ENCODE assay signal across 1 cellular context in the genomic region with DNA sequence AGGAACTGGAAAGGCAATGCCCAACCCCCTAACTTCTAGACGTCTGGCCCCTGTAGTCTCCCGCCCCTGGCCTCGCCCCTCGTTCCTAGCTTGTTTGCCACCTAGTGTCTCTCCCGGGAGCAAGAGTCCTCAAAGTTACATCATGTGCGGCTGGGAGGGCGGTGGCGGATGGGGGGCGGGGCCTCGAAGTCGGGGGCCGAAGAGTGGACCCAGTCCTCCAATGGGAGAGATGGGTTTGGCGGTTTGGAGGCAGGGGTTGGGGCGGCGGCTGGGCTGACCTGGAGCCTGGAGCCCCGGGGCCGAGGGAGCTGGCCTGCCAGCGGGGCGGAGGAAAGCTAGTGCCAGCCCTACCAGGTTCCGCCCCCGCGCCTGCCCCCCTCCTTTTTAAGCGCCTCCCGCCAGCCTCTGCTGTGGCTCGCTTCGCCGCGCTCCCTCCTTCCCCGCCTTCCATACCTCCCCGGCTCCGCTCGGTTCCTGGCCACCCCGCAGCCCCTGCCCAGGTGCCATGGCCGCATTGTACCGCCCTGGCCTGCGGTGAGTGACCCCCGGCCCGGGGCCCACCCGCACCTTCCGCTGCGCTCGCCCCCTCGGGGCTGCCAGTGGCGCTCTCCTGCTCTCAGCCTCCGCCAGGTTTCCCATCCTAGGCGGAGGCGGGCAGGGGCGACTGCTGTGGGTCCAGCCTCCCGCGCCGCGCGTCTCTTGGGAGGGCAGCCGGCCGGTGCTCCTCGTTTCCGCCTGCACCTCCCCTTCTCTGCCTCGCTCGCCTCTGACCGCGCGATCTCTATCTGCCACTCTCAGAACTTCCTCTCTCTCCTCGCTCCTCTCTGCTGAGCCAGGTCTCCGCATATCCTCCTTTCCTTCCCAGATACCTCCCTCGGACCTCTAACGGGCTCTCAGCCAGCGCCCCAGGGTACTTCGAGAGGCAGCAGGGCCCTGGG.
TF ChIP-seq lines count a peak whose summit lies in the region.

A gene (plus strand): TSS at position 411 of the 938 bp plus-strand sequence. CDS start 95 bp downstream, at position 506.

TF ChIP-seq in HEK293, 187 proteins besides CTCF, POLR2A, EP300 and RAD21 (continued from another document and continues in another):
- TF ChIP-seq, protein P1, sequence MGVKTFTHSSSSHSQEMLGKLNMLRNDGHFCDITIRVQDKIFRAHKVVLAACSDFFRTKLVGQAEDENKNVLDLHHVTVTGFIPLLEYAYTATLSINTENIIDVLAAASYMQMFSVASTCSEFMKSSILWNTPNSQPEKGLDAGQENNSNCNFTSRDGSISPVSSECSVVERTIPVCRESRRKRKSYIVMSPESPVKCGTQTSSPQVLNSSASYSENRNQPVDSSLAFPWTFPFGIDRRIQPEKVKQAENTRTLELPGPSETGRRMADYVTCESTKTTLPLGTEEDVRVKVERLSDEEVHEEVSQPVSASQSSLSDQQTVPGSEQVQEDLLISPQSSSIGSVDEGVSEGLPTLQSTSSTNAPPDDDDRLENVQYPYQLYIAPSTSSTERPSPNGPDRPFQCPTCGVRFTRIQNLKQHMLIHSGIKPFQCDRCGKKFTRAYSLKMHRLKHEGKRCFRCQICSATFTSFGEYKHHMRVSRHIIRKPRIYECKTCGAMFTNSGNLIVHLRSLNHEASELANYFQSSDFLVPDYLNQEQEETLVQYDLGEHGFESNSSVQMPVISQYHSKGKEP (tag by site-specific recombination; IDR thresholded peaks at IDR 0.05) = no peak
- TF ChIP-seq ZNF324 (tag by site-specific recombination; IDR thresholded peaks at IDR 0.05) = peak; percentile 52; the same call in 1 of the 2 replicates
- no peak for TF ChIP-seq ZNF169 (tag by site-specific recombination; IDR thresholded peaks at IDR 0.05)
- no peak; the same call in 1 of the 2 replicates for TF ChIP-seq ZNF501 (tag by site-specific recombination; IDR thresholded peaks at IDR 0.05)
- TF ChIP-seq ZBTB48 (tag by site-specific recombination; IDR thresholded peaks at IDR 0.05) = peak; percentile 8; the same call in 1 of the 2 replicates
- TF ChIP-seq, protein P2, sequence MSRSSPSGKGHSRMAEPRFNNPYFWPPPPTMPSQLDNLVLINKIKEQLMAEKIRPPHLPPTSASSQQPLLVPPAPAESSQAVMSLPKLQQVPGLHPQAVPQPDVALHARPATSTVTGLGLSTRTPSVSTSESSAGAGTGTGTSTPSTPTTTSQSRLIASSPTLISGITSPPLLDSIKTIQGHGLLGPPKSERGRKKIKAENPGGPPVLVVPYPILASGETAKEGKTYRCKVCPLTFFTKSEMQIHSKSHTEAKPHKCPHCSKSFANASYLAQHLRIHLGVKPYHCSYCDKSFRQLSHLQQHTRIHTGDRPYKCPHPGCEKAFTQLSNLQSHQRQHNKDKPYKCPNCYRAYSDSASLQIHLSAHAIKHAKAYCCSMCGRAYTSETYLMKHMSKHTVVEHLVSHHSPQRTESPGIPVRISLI (tag by site-specific recombination; IDR thresholded peaks at IDR 0.05) = no peak
- no peak for TF ChIP-seq ZNF610 (tag by site-specific recombination; IDR thresholded peaks at IDR 0.05; ENCODE audit: borderline replicate concordance)
- TF ChIP-seq, protein P3, sequence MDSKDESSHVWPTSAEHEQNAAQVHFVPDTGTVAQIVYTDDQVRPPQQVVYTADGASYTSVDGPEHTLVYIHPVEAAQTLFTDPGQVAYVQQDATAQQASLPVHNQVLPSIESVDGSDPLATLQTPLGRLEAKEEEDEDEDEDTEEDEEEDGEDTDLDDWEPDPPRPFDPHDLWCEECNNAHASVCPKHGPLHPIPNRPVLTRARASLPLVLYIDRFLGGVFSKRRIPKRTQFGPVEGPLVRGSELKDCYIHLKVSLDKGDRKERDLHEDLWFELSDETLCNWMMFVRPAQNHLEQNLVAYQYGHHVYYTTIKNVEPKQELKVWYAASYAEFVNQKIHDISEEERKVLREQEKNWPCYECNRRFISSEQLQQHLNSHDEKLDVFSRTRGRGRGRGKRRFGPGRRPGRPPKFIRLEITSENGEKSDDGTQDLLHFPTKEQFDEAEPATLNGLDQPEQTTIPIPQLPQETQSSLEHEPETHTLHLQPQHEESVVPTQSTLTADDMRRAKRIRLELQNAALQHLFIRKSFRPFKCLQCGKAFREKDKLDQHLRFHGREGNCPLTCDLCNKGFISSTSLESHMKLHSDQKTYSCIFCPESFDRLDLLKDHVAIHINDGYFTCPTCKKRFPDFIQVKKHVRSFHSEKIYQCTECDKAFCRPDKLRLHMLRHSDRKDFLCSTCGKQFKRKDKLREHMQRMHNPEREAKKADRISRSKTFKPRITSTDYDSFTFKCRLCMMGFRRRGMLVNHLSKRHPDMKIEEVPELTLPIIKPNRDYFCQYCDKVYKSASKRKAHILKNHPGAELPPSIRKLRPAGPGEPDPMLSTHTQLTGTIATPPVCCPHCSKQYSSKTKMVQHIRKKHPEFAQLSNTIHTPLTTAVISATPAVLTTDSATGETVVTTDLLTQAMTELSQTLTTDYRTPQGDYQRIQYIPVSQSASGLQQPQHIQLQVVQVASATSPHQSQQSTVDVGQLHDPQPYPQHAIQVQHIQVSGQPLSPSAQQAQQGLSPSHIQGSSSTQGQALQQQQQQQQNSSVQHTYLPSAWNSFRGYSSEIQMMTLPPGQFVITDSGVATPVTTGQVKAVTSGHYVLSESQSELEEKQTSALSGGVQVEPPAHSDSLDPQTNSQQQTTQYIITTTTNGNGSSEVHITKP (tag by site-specific recombination; IDR thresholded peaks at IDR 0.05) = peak; percentile 26; the same call in 1 of the 2 replicates
- TF ChIP-seq ZNF830 (tag by site-specific recombination; IDR thresholded peaks at IDR 0.05; ENCODE audit: low read depth) = no peak
- TF ChIP-seq OSR2 (tag by site-specific recombination; IDR thresholded peaks at IDR 0.05) = no peak
- no peak for TF ChIP-seq ZNF555 (tag by site-specific recombination; conservative IDR thresholded peaks at IDR 0.05)
- TF ChIP-seq, protein P4, sequence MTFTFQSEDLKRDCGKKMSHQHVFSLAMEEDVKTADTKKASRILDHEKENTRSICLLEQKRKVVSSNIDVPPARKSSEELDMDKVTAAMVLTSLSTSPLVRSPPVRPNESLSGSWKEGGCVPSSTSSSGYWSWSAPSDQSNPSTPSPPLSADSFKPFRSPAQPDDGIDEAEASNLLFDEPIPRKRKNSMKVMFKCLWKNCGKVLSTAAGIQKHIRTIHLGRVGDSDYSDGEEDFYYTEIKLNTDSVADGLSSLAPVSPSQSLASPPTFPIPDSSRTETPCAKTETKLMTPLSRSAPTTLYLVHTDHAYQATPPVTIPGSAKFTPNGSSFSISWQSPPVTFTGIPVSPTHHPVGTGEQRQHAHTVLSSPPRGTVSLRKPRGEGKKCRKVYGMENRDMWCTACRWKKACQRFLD (tag by site-specific recombination; IDR thresholded peaks at IDR 0.05) = peak; percentile 40; the same call in 1 of the 2 replicates
- peak; percentile 73; the same call in 1 of the 2 replicates for TF ChIP-seq ZSCAN23 (tag by site-specific recombination; IDR thresholded peaks at IDR 0.05)
- no peak for TF ChIP-seq ZNF214 (tag by site-specific recombination; IDR thresholded peaks at IDR 0.05; ENCODE audit: borderline replicate concordance)
- no peak for TF ChIP-seq GLI2 (tag by site-specific recombination; IDR thresholded peaks at IDR 0.05; ENCODE audit: borderline replicate concordance, low read depth)
- no peak for TF ChIP-seq HOXA7 (CRISPR knock-in tag; IDR thresholded peaks at IDR 0.05; ENCODE audit: borderline replicate concordance)
- peak; percentile 79; the same call in 1 of the 2 replicates for TF ChIP-seq ZNF239 (tag by site-specific recombination; IDR thresholded peaks at IDR 0.05)
- TF ChIP-seq, protein P5, sequence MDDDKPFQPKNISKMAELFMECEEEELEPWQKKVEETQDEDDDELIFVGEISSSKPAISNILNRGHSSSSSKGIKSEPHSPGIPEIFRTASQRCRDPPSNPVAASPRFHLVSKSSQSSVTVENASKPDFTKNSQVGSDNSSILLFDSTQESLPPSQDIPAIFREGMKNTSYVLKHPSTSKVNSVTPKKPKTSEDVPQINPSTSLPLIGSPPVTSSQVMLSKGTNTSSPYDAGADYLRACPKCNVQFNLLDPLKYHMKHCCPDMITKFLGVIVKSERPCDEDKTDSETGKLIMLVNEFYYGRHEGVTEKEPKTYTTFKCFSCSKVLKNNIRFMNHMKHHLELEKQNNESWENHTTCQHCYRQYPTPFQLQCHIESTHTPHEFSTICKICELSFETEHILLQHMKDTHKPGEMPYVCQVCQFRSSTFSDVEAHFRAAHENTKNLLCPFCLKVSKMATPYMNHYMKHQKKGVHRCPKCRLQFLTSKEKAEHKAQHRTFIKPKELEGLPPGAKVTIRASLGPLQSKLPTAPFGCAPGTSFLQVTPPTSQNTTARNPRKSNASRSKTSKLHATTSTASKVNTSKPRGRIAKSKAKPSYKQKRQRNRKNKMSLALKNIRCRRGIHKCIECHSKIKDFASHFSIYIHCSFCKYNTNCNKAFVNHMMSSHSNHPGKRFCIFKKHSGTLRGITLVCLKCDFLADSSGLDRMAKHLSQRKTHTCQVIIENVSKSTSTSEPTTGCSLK (tag by site-specific recombination; IDR thresholded peaks at IDR 0.05) = no peak
- TF ChIP-seq ZBTB8A (tag by site-specific recombination; IDR thresholded peaks at IDR 0.05) = peak; percentile 75
- TF ChIP-seq, protein P6, sequence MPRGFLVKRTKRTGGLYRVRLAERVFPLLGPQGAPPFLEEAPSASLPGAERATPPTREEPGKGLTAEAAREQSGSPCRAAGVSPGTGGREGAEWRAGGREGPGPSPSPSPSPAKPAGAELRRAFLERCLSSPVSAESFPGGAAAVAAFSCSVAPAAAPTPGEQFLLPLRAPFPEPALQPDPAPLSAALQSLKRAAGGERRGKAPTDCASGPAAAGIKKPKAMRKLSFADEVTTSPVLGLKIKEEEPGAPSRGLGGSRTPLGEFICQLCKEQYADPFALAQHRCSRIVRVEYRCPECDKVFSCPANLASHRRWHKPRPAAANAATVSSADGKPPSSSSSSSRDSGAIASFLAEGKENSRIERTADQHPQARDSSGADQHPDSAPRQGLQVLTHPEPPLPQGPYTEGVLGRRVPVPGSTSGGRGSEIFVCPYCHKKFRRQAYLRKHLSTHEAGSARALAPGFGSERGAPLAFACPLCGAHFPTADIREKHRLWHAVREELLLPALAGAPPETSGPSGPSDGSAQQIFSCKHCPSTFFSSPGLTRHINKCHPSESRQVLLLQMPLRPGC (tag by site-specific recombination; IDR thresholded peaks at IDR 0.05) = peak; percentile 14; the same call in 1 of the 2 replicates
- TF ChIP-seq ZBTB7A (tag by site-specific recombination; IDR thresholded peaks at IDR 0.05; ENCODE audit: low read depth) = no peak
- TF ChIP-seq ZFP3 (tag by site-specific recombination; IDR thresholded peaks at IDR 0.05; ENCODE audit: low read depth) = no peak
- TF ChIP-seq ZBTB20 (tag by site-specific recombination; IDR thresholded peaks at IDR 0.05) = peak; percentile 62
- TF ChIP-seq ZNF701 (tag by site-specific recombination; IDR thresholded peaks at IDR 0.05) = no peak
- TF ChIP-seq ZNF747 (tag by site-specific recombination; IDR thresholded peaks at IDR 0.05) = no peak
- no peak for TF ChIP-seq ZNF121 (tag by site-specific recombination; IDR thresholded peaks at IDR 0.05)
- TF ChIP-seq ZNF426 (tag by site-specific recombination; IDR thresholded peaks at IDR 0.05) = no peak
- no peak for TF ChIP-seq BCL11A (tag by site-specific recombination; IDR thresholded peaks at IDR 0.05; ENCODE audit: low read depth)
- no peak for TF ChIP-seq ZNF530 (tag by site-specific recombination; IDR thresholded peaks at IDR 0.05; ENCODE audit: low read depth)
- no peak for TF ChIP-seq ZNF623 (tag by site-specific recombination; IDR thresholded peaks at IDR 0.05)
- TF ChIP-seq ZNF223 (tag by site-specific recombination; IDR thresholded peaks at IDR 0.05) = no peak
- no peak for TF ChIP-seq ZNF354C (tag by site-specific recombination; IDR thresholded peaks at IDR 0.05; ENCODE audit: borderline replicate concordance, low read depth)
- TF ChIP-seq, protein P7, sequence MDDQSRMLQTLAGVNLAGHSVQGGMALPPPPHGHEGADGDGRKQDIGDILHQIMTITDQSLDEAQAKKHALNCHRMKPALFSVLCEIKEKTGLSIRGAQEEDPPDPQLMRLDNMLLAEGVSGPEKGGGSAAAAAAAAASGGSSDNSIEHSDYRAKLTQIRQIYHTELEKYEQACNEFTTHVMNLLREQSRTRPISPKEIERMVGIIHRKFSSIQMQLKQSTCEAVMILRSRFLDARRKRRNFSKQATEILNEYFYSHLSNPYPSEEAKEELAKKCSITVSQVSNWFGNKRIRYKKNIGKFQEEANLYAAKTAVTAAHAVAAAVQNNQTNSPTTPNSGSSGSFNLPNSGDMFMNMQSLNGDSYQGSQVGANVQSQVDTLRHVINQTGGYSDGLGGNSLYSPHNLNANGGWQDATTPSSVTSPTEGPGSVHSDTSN (CRISPR knock-in tag; IDR thresholded peaks at IDR 0.05) = peak; percentile 30; the same call in 1 of the 2 replicates
- TF ChIP-seq ZNF707 (tag by site-specific recombination; IDR thresholded peaks at IDR 0.05) = no peak
- no peak for TF ChIP-seq HOXC10 (CRISPR knock-in tag; IDR thresholded peaks at IDR 0.05)
- no peak for TF ChIP-seq ZNF23 (tag by site-specific recombination; IDR thresholded peaks at IDR 0.05; ENCODE audit: borderline replicate concordance)
- TF ChIP-seq OVOL3 (tag by site-specific recombination; IDR thresholded peaks at IDR 0.05) = no peak
